Comparison of ENCODE assay signal across 27 cellular contexts in the genomic region with DNA sequence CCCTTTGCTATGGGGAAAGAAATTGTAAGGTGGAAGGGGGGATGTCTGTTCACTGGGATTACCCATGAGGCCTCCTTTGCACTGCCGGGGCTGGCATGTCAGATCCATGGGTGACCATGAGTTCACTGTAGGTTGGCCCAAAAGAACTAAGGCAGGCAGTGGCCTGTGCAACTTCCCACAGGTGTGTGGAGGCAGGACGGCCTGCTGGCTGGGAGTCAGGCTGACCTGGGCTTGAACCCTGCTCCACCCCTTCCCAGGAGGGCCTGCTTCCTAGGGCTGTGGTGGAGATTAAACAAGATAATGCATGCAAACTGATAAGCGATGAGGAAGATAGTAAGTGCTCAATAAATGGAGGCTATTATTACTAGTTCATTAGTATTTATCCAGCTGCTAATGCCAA.
"Had no signal": no experiment of that assay in that cellular context is flagged by ENCODE, and none has a peak within 500 bp of the region (broad histone marks: within the 10 kb centered on the region; RNA-seq: fewer than 3 reads in every experiment).

No MANE protein-coding gene starts in this region.

- FAIRE-seq: endometrium, endothelial cell of umbilical vein, frontal cortex had no signal

- H3K27me3 ChIP-seq: adrenal gland, ascending aorta, breast epithelium, cardiac muscle cell, heart left ventricle had no signal

- DNase-seq: activated CD4-positive, alpha-beta memory T cell treated with anti-CD3 and anti-CD28 coated beads for 36 hours; activated CD4-positive, alpha-beta T cell treated with anti-CD3 and anti-CD28 coated beads for 36 hours; activated CD4-positive, alpha-beta T cell treated with anti-CD3 and anti-CD28 coated beads, Interleukin-2, amount 10 ng/mL, durations not matched to agents 24 days and 14 days; activated CD4-positive, CD25-positive, alpha-beta regulatory T cell; activated CD4-positive, CD25-positive, alpha-beta regulatory T cell treated with anti-CD3 and anti-CD28 coated beads, Interleukin-2, amount 50 U/mL, for 72 hours; activated CD8-positive, alpha-beta memory T cell treated with anti-CD3 and anti-CD28 coated beads, Interleukin-2, amount 10 ng/mL, durations not matched to agents 7 days and 5 days; activated CD8-positive, alpha-beta memory T cell treated with anti-CD3 and anti-CD28 coated beads, Interleukin-2, amount 50 U/mL, for 4 hours; activated CD8-positive, alpha-beta T cell treated with anti-CD3 and anti-CD28 coated beads, Interleukin-2, amount 10 ng/mL, durations not matched to agents 7 days and 5 days; activated effector memory CD4-positive, alpha-beta T cell treated with anti-CD3 and anti-CD28 coated beads, Interleukin-2, amount 50 U/mL, for 16 hours; activated naive CD4-positive, alpha-beta T cell treated with anti-CD3 and anti-CD28 coated beads for 36 hours; activated naive CD8-positive, alpha-beta T cell treated with anti-CD3 and anti-CD28 coated beads for 36 hours; activated naive CD8-positive, alpha-beta T cell treated with anti-CD3 and anti-CD28 coated beads, Interleukin-2, amount 50 U/mL, for 24 hours; activated T-cell treated with anti-CD3 and anti-CD28 coated beads, Interleukin-2, amount 50 U/mL, for 1 hour; activated T-cell treated with anti-CD3 and anti-CD28 coated beads, Interleukin-2, amount 50 U/mL, for 48 hours; adrenal gland; effector CD8-positive, alpha-beta T cell; foreskin fibroblast; glutamatergic neuron; heart left ventricle; T-helper 2 cell had no signal

- H3K4me1 ChIP-seq: adrenal gland, ascending aorta, breast epithelium, heart left ventricle had no signal

- H3K4me3 ChIP-seq: adrenal gland, ascending aorta, breast epithelium, cardiac muscle cell, heart left ventricle had no signal

- ATAC-seq: activated CD4-positive, alpha-beta T cell treated with anti-CD3 and anti-CD28 coated beads for 36 hours; activated CD8-positive, alpha-beta memory T cell treated with anti-CD3 and anti-CD28 coated beads, Interleukin-2, amount 10 ng/mL, durations not matched to agents 7 days and 5 days; activated CD8-positive, alpha-beta T cell treated with anti-CD3 and anti-CD28 coated beads, Interleukin-2, amount 10 ng/mL, durations not matched to agents 7 days and 5 days; activated naive CD8-positive, alpha-beta T cell treated with anti-CD3 and anti-CD28 coated beads, Interleukin-2, amount 50 U/mL, for 24 hours; heart left ventricle had no signal

- H3K9me3 ChIP-seq: adrenal gland, ascending aorta, breast epithelium, heart left ventricle had no signal

- H3K36me3 ChIP-seq: adrenal gland, ascending aorta, breast epithelium, cardiac muscle cell, heart left ventricle had no signal

- H3K27ac ChIP-seq: adrenal gland, ascending aorta, breast epithelium, cardiac muscle cell, epithelial cell of prostate, heart left ventricle had no signal
